8 cellular contexts compared by ENCODE assay signal in the genomic region with DNA sequence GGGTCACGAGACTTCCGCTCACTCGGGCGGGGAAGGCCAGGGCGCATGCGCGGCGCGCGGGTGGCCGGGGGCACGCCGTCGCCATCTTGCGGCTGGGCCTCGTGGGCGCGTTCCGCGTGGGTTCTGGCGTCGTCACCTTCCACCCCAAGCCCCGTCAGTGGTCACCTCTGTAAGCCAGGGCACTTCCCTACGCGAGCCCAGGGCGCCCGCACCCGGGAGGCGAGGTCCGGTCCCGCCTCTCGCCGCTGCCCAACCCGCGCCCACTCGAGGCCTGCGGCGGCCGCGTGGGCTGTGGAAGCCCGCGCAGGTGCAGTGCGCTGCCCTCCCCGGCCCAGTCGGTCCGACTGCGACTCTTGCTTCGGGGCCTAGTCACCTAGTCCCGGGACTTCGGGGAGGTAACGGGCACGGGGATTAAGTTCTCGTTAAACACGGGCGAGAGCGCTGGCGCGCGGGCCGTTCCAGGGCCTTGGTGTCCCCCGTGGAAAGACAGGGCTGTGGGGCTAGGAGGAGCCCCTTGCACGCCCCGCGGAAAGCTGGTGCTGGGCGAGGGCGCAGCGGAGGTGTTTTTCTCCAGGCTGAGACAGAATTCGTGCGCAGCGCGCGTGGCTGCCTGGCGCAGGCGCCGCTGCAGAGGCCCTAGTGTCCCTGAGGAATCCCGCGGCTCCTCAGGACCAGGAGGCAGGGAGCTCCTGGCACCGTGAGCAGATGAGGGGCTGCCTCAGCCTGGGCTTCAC. TPM values are rescaled to one million over a fixed set of nuclear protein-coding genes. Genes with fewer than 3 reads are reported as not detected.
DNase-seq lines count a peak whose midpoint lies in the region; ATAC-seq and TF ChIP-seq lines count a peak whose summit lies in the region.

No MANE protein-coding gene starts in this region.

- ATAC-seq in HG03045 (IDR thresholded peaks at IDR 0.05; ENCODE audit: unreplicated experiment), result peak; percentile 25

- intact Hi-C loops in dendritic cell treated with granulocyte-macrophage colony-stimulating factor and Interleukin-4, amounts not matched to agents 40 ng/mL and 50 ng/mL, for 4 days (cut with micrococcal nuclease), result loop anchor here (1.0 kb wide), 2 partner anchors 10 to 20 kb away; a partner anchor contains a TSS

- H3K36me3 Mint-ChIP-seq in dendritic cell treated with granulocyte-macrophage colony-stimulating factor and Interleukin-4, amounts not matched to agents 40 ng/mL and 50 ng/mL, for 4 days (ENCODE audit: low read depth), result peaks cover 51% of the 10 kb centered on the region

- H3K4me1 ChIP-seq in liver (ENCODE audit: control insufficient read depth in 4 of 4, insufficient read depth in 4 of 4, low read length in 3 of 4), result peaks cover 10 to 43% (median 33%) of the 10 kb centered on the region in 4 donors

- TF ChIP-seq CTCF in liver (IDR thresholded peaks at IDR 0.05; ENCODE audit: low read depth, low read length, missing input control), result no peak

- H3K9me3 ChIP-seq in liver (ENCODE audit: control insufficient read depth in 4 of 4, low read length in 3 of 4), result no peaks in the 10 kb centered on the region

- peak overlapping the region; percentile 86 to 97 for H3K9ac ChIP-seq in liver (ENCODE audit: low read depth in 1 of 2, low read length in 2 of 2)

- DNase-seq in NCI-H1105 treated with DMSO at 0.1 percent for 48 hours (lab: John Stamatoyannopoulos, UW) (peak; percentile 65), NCI-H1105 (lab: John Stamatoyannopoulos, UW) (no peak), NCI-H460 (ENCODE audit: extremely low read depth, low read depth) (peak; percentile 90)
- peak; percentile 95 for DNase-seq in activated CD4-positive, alpha-beta T cell treated with anti-CD3 and anti-CD28 coated beads, Interleukin-2, amount 50 U/mL, for 1 hour
- DNase-seq in stimulated activated CD4-positive, alpha-beta T cell treated with anti-CD3 and anti-CD28 coated beads, Interleukin-4, amount 100 ng/mL, for 24 hours, result peak; percentile 96

- no peaks in the 10 kb centered on the region for H3K27me3 ChIP-seq in liver (ENCODE audit: control insufficient read depth in 4 of 4, insufficient read depth in 4 of 4, low read length in 3 of 4)

- H3K27ac ChIP-seq in liver (ENCODE audit: low read depth in 1 of 2, low read length in 2 of 2), result peak overlapping the region; percentile 94 to 100

- H3K9me3 Mint-ChIP-seq in dendritic cell treated with granulocyte-macrophage colony-stimulating factor and Interleukin-4, amounts not matched to agents 40 ng/mL and 50 ng/mL, for 4 days, result no peaks in the 10 kb centered on the region

- no peak for TF ChIP-seq RAD21 in liver (IDR thresholded peaks at IDR 0.05)

- no peaks in the 10 kb centered on the region for H3K27me3 Mint-ChIP-seq in dendritic cell treated with granulocyte-macrophage colony-stimulating factor and Interleukin-4, amounts not matched to agents 40 ng/mL and 50 ng/mL, for 4 days

- peaks cover 51% of the 10 kb centered on the region for H3K4me1 Mint-ChIP-seq in dendritic cell treated with granulocyte-macrophage colony-stimulating factor and Interleukin-4, amounts not matched to agents 40 ng/mL and 50 ng/mL, for 4 days (ENCODE audit: low read depth)

- H3K27ac Mint-ChIP-seq in dendritic cell treated with granulocyte-macrophage colony-stimulating factor and Interleukin-4, amounts not matched to agents 40 ng/mL and 50 ng/mL, for 4 days, result peak overlapping the region; percentile 95

- peak overlapping the region; percentile 77 to 89 (median 79) for H3K4me3 ChIP-seq in liver (ENCODE audit: low read depth in 1 of 3, low read length in 3 of 3)

- peaks cover 0 to 6% (median 2%) of the 10 kb centered on the region in 4 donors for H3K36me3 ChIP-seq in liver (ENCODE audit: control insufficient read depth in 4 of 4, insufficient read depth in 3 of 4, low read depth in 1 of 4, low read length in 3 of 4)

- peak overlapping the region; percentile 81 for H3K4me3 Mint-ChIP-seq in dendritic cell treated with granulocyte-macrophage colony-stimulating factor and Interleukin-4, amounts not matched to agents 40 ng/mL and 50 ng/mL, for 4 days

- under 1% methylated on average over 78 of the region's 78 CpGs for WGBS in liver

TF ChIP-seq in liver, 16 proteins besides CTCF, POLR2A, EP300 and RAD21:
- TF ChIP-seq GABPA (IDR thresholded peaks at IDR 0.05 in 1 of 2, conservative IDR thresholded peaks at IDR 0.05 in 1 of 2), result peak in 1 of 2 donors; percentile 84
- TF ChIP-seq, protein P1, sequence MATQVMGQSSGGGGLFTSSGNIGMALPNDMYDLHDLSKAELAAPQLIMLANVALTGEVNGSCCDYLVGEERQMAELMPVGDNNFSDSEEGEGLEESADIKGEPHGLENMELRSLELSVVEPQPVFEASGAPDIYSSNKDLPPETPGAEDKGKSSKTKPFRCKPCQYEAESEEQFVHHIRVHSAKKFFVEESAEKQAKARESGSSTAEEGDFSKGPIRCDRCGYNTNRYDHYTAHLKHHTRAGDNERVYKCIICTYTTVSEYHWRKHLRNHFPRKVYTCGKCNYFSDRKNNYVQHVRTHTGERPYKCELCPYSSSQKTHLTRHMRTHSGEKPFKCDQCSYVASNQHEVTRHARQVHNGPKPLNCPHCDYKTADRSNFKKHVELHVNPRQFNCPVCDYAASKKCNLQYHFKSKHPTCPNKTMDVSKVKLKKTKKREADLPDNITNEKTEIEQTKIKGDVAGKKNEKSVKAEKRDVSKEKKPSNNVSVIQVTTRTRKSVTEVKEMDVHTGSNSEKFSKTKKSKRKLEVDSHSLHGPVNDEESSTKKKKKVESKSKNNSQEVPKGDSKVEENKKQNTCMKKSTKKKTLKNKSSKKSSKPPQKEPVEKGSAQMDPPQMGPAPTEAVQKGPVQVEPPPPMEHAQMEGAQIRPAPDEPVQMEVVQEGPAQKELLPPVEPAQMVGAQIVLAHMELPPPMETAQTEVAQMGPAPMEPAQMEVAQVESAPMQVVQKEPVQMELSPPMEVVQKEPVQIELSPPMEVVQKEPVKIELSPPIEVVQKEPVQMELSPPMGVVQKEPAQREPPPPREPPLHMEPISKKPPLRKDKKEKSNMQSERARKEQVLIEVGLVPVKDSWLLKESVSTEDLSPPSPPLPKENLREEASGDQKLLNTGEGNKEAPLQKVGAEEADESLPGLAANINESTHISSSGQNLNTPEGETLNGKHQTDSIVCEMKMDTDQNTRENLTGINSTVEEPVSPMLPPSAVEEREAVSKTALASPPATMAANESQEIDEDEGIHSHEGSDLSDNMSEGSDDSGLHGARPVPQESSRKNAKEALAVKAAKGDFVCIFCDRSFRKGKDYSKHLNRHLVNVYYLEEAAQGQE (IDR thresholded peaks at IDR 0.05), result peak; percentile 33
- TF ChIP-seq HNF4A (conservative IDR thresholded peaks at IDR 0.05), result no peak
- peak; percentile 75 for TF ChIP-seq YY1 (IDR thresholded peaks at IDR 0.05)
- TF ChIP-seq SP1 (IDR thresholded peaks at IDR 0.05), result peak; percentile 12
- TF ChIP-seq EGR1 (IDR thresholded peaks at IDR 0.05; ENCODE audit: low read depth in 2 of 2), result no peak
- TF ChIP-seq HNF4G (IDR thresholded peaks at IDR 0.05), result no peak
- TF ChIP-seq, protein P2, sequence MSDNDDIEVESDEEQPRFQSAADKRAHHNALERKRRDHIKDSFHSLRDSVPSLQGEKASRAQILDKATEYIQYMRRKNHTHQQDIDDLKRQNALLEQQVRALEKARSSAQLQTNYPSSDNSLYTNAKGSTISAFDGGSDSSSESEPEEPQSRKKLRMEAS (IDR thresholded peaks at IDR 0.05), result no peak
- TF ChIP-seq FOXA1 (IDR thresholded peaks at IDR 0.05), result no peak
- TF ChIP-seq RXRA (IDR thresholded peaks at IDR 0.05), result no peak
- TF ChIP-seq, protein P3, sequence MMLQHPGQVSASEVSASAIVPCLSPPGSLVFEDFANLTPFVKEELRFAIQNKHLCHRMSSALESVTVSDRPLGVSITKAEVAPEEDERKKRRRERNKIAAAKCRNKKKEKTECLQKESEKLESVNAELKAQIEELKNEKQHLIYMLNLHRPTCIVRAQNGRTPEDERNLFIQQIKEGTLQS (IDR thresholded peaks at IDR 0.05), result no peak
- TF ChIP-seq NR2F2 (IDR thresholded peaks at IDR 0.05), result no peak
- TF ChIP-seq TAF1 (conservative IDR thresholded peaks at IDR 0.05), result no peak
- TF ChIP-seq, protein P4, sequence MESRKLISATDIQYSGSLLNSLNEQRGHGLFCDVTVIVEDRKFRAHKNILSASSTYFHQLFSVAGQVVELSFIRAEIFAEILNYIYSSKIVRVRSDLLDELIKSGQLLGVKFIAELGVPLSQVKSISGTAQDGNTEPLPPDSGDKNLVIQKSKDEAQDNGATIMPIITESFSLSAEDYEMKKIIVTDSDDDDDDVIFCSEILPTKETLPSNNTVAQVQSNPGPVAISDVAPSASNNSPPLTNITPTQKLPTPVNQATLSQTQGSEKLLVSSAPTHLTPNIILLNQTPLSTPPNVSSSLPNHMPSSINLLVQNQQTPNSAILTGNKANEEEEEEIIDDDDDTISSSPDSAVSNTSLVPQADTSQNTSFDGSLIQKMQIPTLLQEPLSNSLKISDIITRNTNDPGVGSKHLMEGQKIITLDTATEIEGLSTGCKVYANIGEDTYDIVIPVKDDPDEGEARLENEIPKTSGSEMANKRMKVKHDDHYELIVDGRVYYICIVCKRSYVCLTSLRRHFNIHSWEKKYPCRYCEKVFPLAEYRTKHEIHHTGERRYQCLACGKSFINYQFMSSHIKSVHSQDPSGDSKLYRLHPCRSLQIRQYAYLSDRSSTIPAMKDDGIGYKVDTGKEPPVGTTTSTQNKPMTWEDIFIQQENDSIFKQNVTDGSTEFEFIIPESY (IDR thresholded peaks at IDR 0.05), result no peak
- no peak for TF ChIP-seq JUND (IDR thresholded peaks at IDR 0.05)
- TF ChIP-seq FOXA2 (IDR thresholded peaks at IDR 0.05), result no peak

RNA-seq across cellular contexts. Expression of a gene that starts 0.4 kb away (rescaled TPM):
- total RNA-seq in NCI-H460 (2014; rRNA removed; shearing (Covaris generic)), result 175 and 178 TPM in 2 replicates
- polyA plus RNA-seq in NCI-H460 (2014; cell fraction: nucleus; rRNA removed), result 228 and 245 TPM in 2 replicates
- total RNA-seq in liver, result 10 to 100 TPM; 35.5 to 47.3 TPM
- polyA plus RNA-seq in liver, result 100 to 1,000 TPM; 103 to 142 TPM

RNA-seq across cellular contexts. Expression of a gene that starts 11.2 kb away (rescaled TPM):
- total RNA-seq in NCI-H460 (2014; rRNA removed; shearing (Covaris generic)), result 800 and 860 TPM in 2 replicates
- polyA plus RNA-seq in NCI-H460 (2014; cell fraction: nucleus; rRNA removed), result 1,200 and 1,302 TPM in 2 replicates
- total RNA-seq in liver, result 1,000 to 10,000 TPM; 1,086 to 3,361 TPM
- 1,000 to 10,000 TPM in 1 of 2 donors, 100 to 1,000 TPM in 1; 1,000 to 2,066 TPM for polyA plus RNA-seq in liver

RNA-seq across cellular contexts. Expression of a gene that starts 19.8 kb away (rescaled TPM):
- 130 and 142 TPM in 2 replicates for total RNA-seq in NCI-H460 (2014; rRNA removed; shearing (Covaris generic))
- 202 and 211 TPM in 2 replicates for polyA plus RNA-seq in NCI-H460 (2014; cell fraction: nucleus; rRNA removed)
- 10 to 100 TPM; 22.6 to 67.4 TPM for total RNA-seq in liver
- 10 to 100 TPM in 1 of 2 donors, 1 to 10 TPM in 1; 2.5 to 24.6 TPM for polyA plus RNA-seq in liver

RNA-seq across cellular contexts. Expression of a gene that starts 20.0 kb away (rescaled TPM):
- total RNA-seq in NCI-H460 (2014; rRNA removed; shearing (Covaris generic)), result 137 and 139 TPM in 2 replicates
- 246 and 318 TPM in 2 replicates for polyA plus RNA-seq in NCI-H460 (2014; cell fraction: nucleus; rRNA removed)
- total RNA-seq in liver, result 10 to 100 TPM; 71.0 to 78.7 TPM
- polyA plus RNA-seq in liver, result 100 to 1,000 TPM; 160 to 246 TPM

RNA-seq across cellular contexts. Expression of a gene that starts 30.5 kb away (rescaled TPM):
- 0.05 TPM in 1 of 2 replicates, not detected in the other for total RNA-seq in NCI-H460 (2014; rRNA removed; shearing (Covaris generic))
- polyA plus RNA-seq in NCI-H460 (2014; cell fraction: nucleus; rRNA removed), result 2.8 TPM in 1 of 2 replicates, not detected in the other
- total RNA-seq in liver, result under 1 TPM; 0.25 to 0.84 TPM
- polyA plus RNA-seq in liver, result under 1 TPM; 0.15 to 0.92 TPM
